In genomic region chr1:153355445-153356071, GRCh38 we compare ENCODE assay signal across 8 cellular contexts. TPM values are rescaled to one million over a fixed set of nuclear protein-coding genes. Genes with fewer than 3 reads are reported as not detected.
DNase-seq lines count a peak whose midpoint lies in the region; ATAC-seq and TF ChIP-seq lines count a peak whose summit lies in the region.

No MANE protein-coding gene starts in this region.

- ATAC-seq in HG02588 (IDR thresholded peaks at IDR 0.05; ENCODE audit: unreplicated experiment): no peak
- ATAC-seq in GM19324 (IDR thresholded peaks at IDR 0.05; ENCODE audit: low FRiP score, unreplicated experiment): no peak

- H3K27ac ChIP-seq in C4-2B (no peak overlapping the region), GM23248 (no peak overlapping the region), osteoblast (ENCODE audit: low read depth, low read length) (no peak overlapping the region)

- H4K20me1 ChIP-seq in GM23248 (ENCODE audit: insufficient read depth) (no peaks in the 10 kb centered on the region), osteoblast (ENCODE audit: insufficient read depth, low read length) (no peaks in the 10 kb centered on the region)

- TF ChIP-seq CTCF in C4-2B (conservative IDR thresholded peaks at IDR 0.05) (peak; percentile 86), WI38 (IDR thresholded peaks at IDR 0.05; ENCODE audit: low read depth, low read length) (peak; percentile 43), osteoblast (IDR thresholded peaks at IDR 0.05; ENCODE audit: extremely low read depth, low read depth, low read length) (peak; percentile 47)

- H3K79me2 ChIP-seq in GM23248 (ENCODE audit: insufficient read depth): no peaks in the 10 kb centered on the region
- H3K79me2 ChIP-seq in osteoblast (ENCODE audit: insufficient read depth, low read length): no peaks in the 10 kb centered on the region

- no peak overlapping the region for H3K4me3 ChIP-seq in GM23248
- no peak overlapping the region for H3K4me3 ChIP-seq in WI38 (ENCODE audit: low read depth, low read length)
- no peak overlapping the region for H3K4me3 ChIP-seq in osteoblast (ENCODE audit: insufficient read depth, low read length)

- H3K9me2 ChIP-seq in GM23248 (ENCODE audit: insufficient read depth): no peaks in the 10 kb centered on the region

- WGBS in GM23248 (ENCODE audit: low coverage in 1 of 2, low lambda C conversion rate in 2 of 2, missing lambda C conversion rate in 2 of 2), 2 experiments: 21% methylated on average over 10 of the region's 10 CpGs

- no peaks in the 10 kb centered on the region for H3K9me3 ChIP-seq in GM23248 (ENCODE audit: low read depth)
- H3K9me3 ChIP-seq in osteoblast (ENCODE audit: low read depth, low read length): no peaks in the 10 kb centered on the region

- H3K4me1 ChIP-seq in GM23248 (ENCODE audit: insufficient read depth) (no peaks in the 10 kb centered on the region), osteoblast (ENCODE audit: insufficient read depth, low read length) (no peaks in the 10 kb centered on the region)

- DNase-seq in GM23248: peak; percentile 87
- DNase-seq in NCI-H2171 (lab: John Stamatoyannopoulos, UW): peak; percentile 73
- DNase-seq in fibroblast of gingiva (ENCODE audit: low read depth): peak; percentile 10
- peak; percentile 56 for DNase-seq in osteoblast (ENCODE audit: insufficient read length, low spot score, missing footprints)

- no peaks in the 10 kb centered on the region for H3K36me3 ChIP-seq in GM23248 (ENCODE audit: low read depth)
- no peaks in the 10 kb centered on the region for H3K36me3 ChIP-seq in osteoblast (ENCODE audit: insufficient read depth, low read length)

- in situ Hi-C loops in GM23248 (cut with MboI): loop anchor here (25.0 kb wide), 1 partner anchor 382 kb away; the partner anchor contains the start of gene INTS3

- H3K4me2 ChIP-seq in GM23248 (ENCODE audit: unreplicated experiment): no peak overlapping the region
- H3K4me2 ChIP-seq in osteoblast (ENCODE audit: insufficient read depth, low read length): no peak overlapping the region

- no peak overlapping the region for H2AFZ ChIP-seq in GM23248
- no peak overlapping the region for H2AFZ ChIP-seq in osteoblast (ENCODE audit: low read length)

- no peaks in the 10 kb centered on the region for H3F3A ChIP-seq in GM23248 (ENCODE audit: insufficient read depth)

- H3K27me3 ChIP-seq in GM23248 (replicated peaks; ENCODE audit: insufficient read depth): peaks cover 15% of the 10 kb centered on the region
- peaks cover 4% of the 10 kb centered on the region for H3K27me3 ChIP-seq in osteoblast (ENCODE audit: insufficient read depth, low read length)

- H3K9ac ChIP-seq in GM23248: no peak overlapping the region

RNA-seq across cellular contexts. Expression of gene S100A9, which starts 2.1 kb away (rescaled TPM):
- total RNA-seq in GM23248 (2014; rRNA removed; shearing (Covaris generic)): not detected in 2 replicates
- polyA plus RNA-seq in GM23248 (2016; fragmentation: Nextera tagmentation; extraction: Ambion mirVana): not detected in 2 replicates
- 0.36 and 0.59 TPM in 2 replicates for total RNA-seq in osteoblast

RNA-seq across cellular contexts. Expression of gene PGLYRP4, which starts 6.9 kb away (rescaled TPM):
- total RNA-seq in GM23248 (2014; rRNA removed; shearing (Covaris generic)): not detected in 2 replicates
- polyA plus RNA-seq in GM23248 (2016; fragmentation: Nextera tagmentation; extraction: Ambion mirVana): not detected in 2 replicates
- total RNA-seq in osteoblast: not detected in 2 replicates

RNA-seq across cellular contexts. Expression of gene S100A12, which starts 19.9 kb away (rescaled TPM):
- not detected in 2 replicates for total RNA-seq in GM23248 (2014; rRNA removed; shearing (Covaris generic))
- not detected in 2 replicates for polyA plus RNA-seq in GM23248 (2016; fragmentation: Nextera tagmentation; extraction: Ambion mirVana)
- total RNA-seq in osteoblast: not detected in 2 replicates

RNA-seq across cellular contexts. Expression of gene S100A8, which starts 35.3 kb away (rescaled TPM):
- total RNA-seq in GM23248 (2014; rRNA removed; shearing (Covaris generic)): not detected in 2 replicates
- not detected in 2 replicates for polyA plus RNA-seq in GM23248 (2016; fragmentation: Nextera tagmentation; extraction: Ambion mirVana)
- not detected in 2 replicates for total RNA-seq in osteoblast

RNA-seq across cellular contexts. Expression of gene PGLYRP3, which starts 42.8 kb away (rescaled TPM):
- not detected in 2 replicates for total RNA-seq in GM23248 (2014; rRNA removed; shearing (Covaris generic))
- not detected in 2 replicates for polyA plus RNA-seq in GM23248 (2016; fragmentation: Nextera tagmentation; extraction: Ambion mirVana)
- total RNA-seq in osteoblast: not detected in 2 replicates

Comparison
In these comparisons a context has a peak if more than half of its experiments do, and no peak if none do; other contexts are left out.
1. DNase-seq: peak in every context shown above with its lines; median percentile 87 in GM23248; 73 in NCI-H2171; 56 in osteoblast; 10 in fibroblast of gingiva.